In genomic region chr5:141121563-141121962, GRCh38 we compare ENCODE assay signal across 13 cellular contexts. TPM values are rescaled to one million over a fixed set of nuclear protein-coding genes. Genes with fewer than 3 reads are reported as not detected.
DNase-seq lines count a peak whose midpoint lies in the region; ATAC-seq and TF ChIP-seq lines count a peak whose summit lies in the region.
"Had no signal": no experiment of that assay in that cellular context is flagged by ENCODE, and none has a peak within 500 bp of the region (broad histone marks: within the 10 kb centered on the region; RNA-seq: fewer than 3 reads in every experiment).

Gene PCDHB4, plus strand, starts transcription at chr5:141121818. Its CDS starts 181 bp downstream, at chr5:141121999.

- H3K27ac ChIP-seq in RWPE2 (ENCODE audit: poor library complexity, severe bottlenecking) = no peak within 1 kb of the TSS
- H3K27ac ChIP-seq in right cardiac atrium (ENCODE audit: low read length) = no peak within 1 kb of the TSS
- no peak within 1 kb of the TSS for H3K27ac ChIP-seq in suprapubic skin
- H3K27ac ChIP-seq: colonic mucosa, thyroid gland had no signal

- H3K27me3 ChIP-seq in RWPE2 (ENCODE audit: insufficient read depth, poor library complexity, severe bottlenecking) = peaks cover 61% of the 10 kb centered on the region
- no peaks in the 10 kb centered on the region for H3K27me3 ChIP-seq in right cardiac atrium (ENCODE audit: control insufficient read depth, insufficient read depth)
- peaks cover 4% of the 10 kb centered on the region for H3K27me3 ChIP-seq in suprapubic skin
- H3K27me3 ChIP-seq: colonic mucosa had no signal

- TF ChIP-seq EP300 in suprapubic skin (IDR thresholded peaks at IDR 0.05) = no peak

- H3K36me3 ChIP-seq in RWPE2 (ENCODE audit: low read depth) = no peaks in the 10 kb centered on the region
- H3K36me3 ChIP-seq in suprapubic skin = no peaks in the 10 kb centered on the region
- H3K36me3 ChIP-seq: colonic mucosa, thyroid gland had no signal

- H3K9me3 ChIP-seq in RWPE2 (ENCODE audit: severe bottlenecking) = no peaks in the 10 kb centered on the region
- H3K9me3 ChIP-seq in right cardiac atrium (ENCODE audit: control insufficient read depth, low read length) = peaks cover 1% of the 10 kb centered on the region
- H3K9me3 ChIP-seq in suprapubic skin = peaks cover 16% of the 10 kb centered on the region
- H3K9me3 ChIP-seq: colonic mucosa, thyroid gland had no signal

- no peak for TF ChIP-seq POLR2A in suprapubic skin (IDR thresholded peaks at IDR 0.05)

- DNase-seq in NCI-H82 (lab: John Stamatoyannopoulos, UW) (peak; percentile 76), NCI-H82 treated with DMSO at 0.1 percent for 48 hours (lab: John Stamatoyannopoulos, UW; ENCODE audit: unreplicated experiment) (no peak), RWPE2 (ENCODE audit: low spot score) (no peak), right cardiac atrium (peak in 2 of 3 donors; percentile 34 to 59), suprapubic skin (ENCODE audit: low spot score in 2 of 2) (no peak), DMS79 treated with DMSO at 0.1 percent for 48 hours (lab: John Stamatoyannopoulos, UW) (no peak), omental fat pad (ENCODE audit: low spot score) (no peak), middle frontal gyrus (ENCODE audit: extremely low spot score, low spot score) (no peak)
- DNase-seq: colonic mucosa; NCI-H2107; stimulated activated CD4-positive, alpha-beta T cell treated with anti-CD3 and anti-CD28 coated beads, Interleukin-12 subunit alpha, Interleukin-12 subunit beta, amount 100 ng/mL, for 4 hours had no signal

- H3K4me3 ChIP-seq in RWPE2 (ENCODE audit: severe bottlenecking) (no peak within 1 kb of the TSS), right cardiac atrium (ENCODE audit: low read length) (peak within 1 kb of the TSS; percentile 56), suprapubic skin (peak within 1 kb of the TSS; percentile 27)
- H3K4me3 ChIP-seq: colonic mucosa, thyroid gland had no signal

- intact Hi-C loops in right cardiac atrium (cut with DNase I) = no loop called here

- H3K4me1 ChIP-seq in RWPE2 (ENCODE audit: insufficient read depth, poor library complexity, severe bottlenecking) = no peaks in the 10 kb centered on the region
- H3K4me1 ChIP-seq in right cardiac atrium (ENCODE audit: control insufficient read depth, insufficient read depth, low read length) = no peaks in the 10 kb centered on the region
- no peaks in the 10 kb centered on the region for H3K4me1 ChIP-seq in suprapubic skin
- H3K4me1 ChIP-seq: colonic mucosa, thyroid gland had no signal

- ATAC-seq in RWPE2 (ENCODE audit: low read depth) (no peak), right cardiac atrium (no peak), omental fat pad (ENCODE audit: low FRiP score) (no peak)

- 14% methylated on average over 16 of the region's 16 CpGs for WGBS in right cardiac atrium
- WGBS in suprapubic skin = 22% methylated on average over 16 of the region's 16 CpGs

- TF ChIP-seq CTCF in RWPE2 (IDR thresholded peaks at IDR 0.05; ENCODE audit: poor library complexity, severe bottlenecking) (peak; percentile 11), suprapubic skin (IDR thresholded peaks at IDR 0.05) (peak in 1 of 2 donors; percentile 16), omental fat pad (IDR thresholded peaks at IDR 0.05) (no peak)

RNA-seq across cellular contexts. Expression of gene PCDHB4, which starts in this region (rescaled TPM):
- total RNA-seq in right cardiac atrium (1 to 10 TPM; 2.6 to 3.6 (median 3.1) TPM), suprapubic skin (1 to 10 TPM; 1.8 to 5.6 (median 2.0) TPM), omental fat pad (1 to 10 TPM; 1.2 to 6.9 (median 3.2) TPM)
- 1.3 TPM for polyA plus RNA-seq in right cardiac atrium
- total RNA-seq: activated T-helper 1 cell treated with anti-CD3 and anti-CD28 coated beads, Interleukin-12 subunit alpha, Interleukin-12 subunit beta, Interleukin-2, Interleukin-4 antibody, amounts not matched to agents 30 ng/mL and 10 ng/mL and 1 ng/mL, durations not matched to agents 14 hours and 24 hours and 36 hours had no signal

Comparison
In these comparisons a context has a peak if more than half of its experiments do, and no peak if none do; other contexts are left out.
1. DNase-seq: peak in NCI-H82 (single experiment) and right cardiac atrium (2 of 3); none in NCI-H82 treated with DMSO at 0.1 percent for 48 hours (single experiment), RWPE2 (single experiment), suprapubic skin (0 of 2), DMS79 treated with DMSO at 0.1 percent for 48 hours (single experiment), omental fat pad (single experiment) and middle frontal gyrus (single experiment).